1 cellular context compared by ENCODE assay signal in the genomic region with DNA sequence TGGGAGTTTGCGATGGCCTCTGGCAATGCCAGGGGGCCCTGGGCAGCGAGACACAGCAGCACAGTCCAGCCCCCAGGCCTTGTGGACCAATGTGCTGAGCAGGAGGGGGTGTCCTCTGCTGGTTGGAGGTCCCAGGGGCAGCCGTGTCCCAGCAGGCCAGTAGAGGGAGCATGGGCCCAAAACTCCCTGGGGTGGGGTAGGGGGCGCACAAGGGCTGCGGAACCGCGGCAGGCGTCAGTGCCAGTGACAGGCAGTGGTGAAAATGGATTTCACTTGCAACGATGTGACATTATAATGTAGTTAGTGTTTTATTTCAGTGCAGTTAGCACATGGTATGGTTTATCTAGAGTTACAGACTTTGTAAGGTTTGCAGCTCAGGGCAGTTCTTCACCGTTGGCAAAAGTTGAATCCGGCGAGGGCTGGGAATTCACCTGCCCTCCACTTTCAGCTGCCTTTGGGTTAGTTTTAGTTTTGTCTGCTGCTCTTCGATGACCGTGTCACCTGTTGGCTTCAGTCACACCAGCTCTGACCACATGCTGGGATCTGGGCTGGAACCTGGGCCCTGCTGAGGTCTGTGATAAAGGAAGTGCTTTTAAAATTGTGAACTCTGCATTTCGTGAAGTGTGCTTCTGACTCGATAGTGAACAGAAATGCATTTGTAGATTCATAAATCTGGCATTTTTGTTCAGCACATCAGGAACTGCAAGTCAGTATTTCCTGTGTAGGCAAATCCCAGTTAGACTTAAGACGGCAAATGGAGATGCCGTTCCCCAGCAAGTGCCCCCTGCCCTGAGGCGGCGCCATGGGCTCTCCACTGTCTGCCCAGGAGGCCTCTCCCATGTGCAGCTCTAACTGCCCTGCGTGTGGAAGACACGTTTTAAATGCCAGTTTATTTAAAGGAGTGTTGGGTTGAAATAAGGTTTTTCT.
A peak's percentile ranks its signal among the peaks of the same experiment; 100 is the strongest.
TF ChIP-seq lines count a peak whose summit lies in the region.

No MANE protein-coding gene starts in this region.

TF ChIP-seq in WTC11, 78 proteins besides CTCF, POLR2A, EP300 and RAD21 (continued from another document):
- TF ChIP-seq GABPB1 (CRISPR knock-in tag; IDR thresholded peaks at IDR 0.05) = peak; percentile 70; the same call in 1 of the 2 replicates
- TF ChIP-seq RORB (CRISPR knock-in tag; IDR thresholded peaks at IDR 0.05) = no peak
- no peak for TF ChIP-seq RELA (CRISPR knock-in tag; IDR thresholded peaks at IDR 0.05; ENCODE audit: borderline replicate concordance)
- TF ChIP-seq NFE2L1 (CRISPR knock-in tag; IDR thresholded peaks at IDR 0.05) = no peak
- TF ChIP-seq, protein P1, sequence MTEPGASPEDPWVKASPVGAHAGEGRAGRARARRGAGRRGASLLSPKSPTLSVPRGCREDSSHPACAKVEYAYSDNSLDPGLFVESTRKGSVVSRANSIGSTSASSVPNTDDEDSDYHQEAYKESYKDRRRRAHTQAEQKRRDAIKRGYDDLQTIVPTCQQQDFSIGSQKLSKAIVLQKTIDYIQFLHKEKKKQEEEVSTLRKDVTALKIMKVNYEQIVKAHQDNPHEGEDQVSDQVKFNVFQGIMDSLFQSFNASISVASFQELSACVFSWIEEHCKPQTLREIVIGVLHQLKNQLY (CRISPR knock-in tag; IDR thresholded peaks at IDR 0.05) = no peak
- TF ChIP-seq, protein P2, sequence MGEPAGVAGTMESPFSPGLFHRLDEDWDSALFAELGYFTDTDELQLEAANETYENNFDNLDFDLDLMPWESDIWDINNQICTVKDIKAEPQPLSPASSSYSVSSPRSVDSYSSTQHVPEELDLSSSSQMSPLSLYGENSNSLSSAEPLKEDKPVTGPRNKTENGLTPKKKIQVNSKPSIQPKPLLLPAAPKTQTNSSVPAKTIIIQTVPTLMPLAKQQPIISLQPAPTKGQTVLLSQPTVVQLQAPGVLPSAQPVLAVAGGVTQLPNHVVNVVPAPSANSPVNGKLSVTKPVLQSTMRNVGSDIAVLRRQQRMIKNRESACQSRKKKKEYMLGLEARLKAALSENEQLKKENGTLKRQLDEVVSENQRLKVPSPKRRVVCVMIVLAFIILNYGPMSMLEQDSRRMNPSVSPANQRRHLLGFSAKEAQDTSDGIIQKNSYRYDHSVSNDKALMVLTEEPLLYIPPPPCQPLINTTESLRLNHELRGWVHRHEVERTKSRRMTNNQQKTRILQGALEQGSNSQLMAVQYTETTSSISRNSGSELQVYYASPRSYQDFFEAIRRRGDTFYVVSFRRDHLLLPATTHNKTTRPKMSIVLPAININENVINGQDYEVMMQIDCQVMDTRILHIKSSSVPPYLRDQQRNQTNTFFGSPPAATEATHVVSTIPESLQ (CRISPR knock-in tag; IDR thresholded peaks at IDR 0.05) = no peak
- TF ChIP-seq GTF2I (CRISPR knock-in tag; conservative IDR thresholded peaks at IDR 0.05) = no peak
